In genomic region chr19:13887529-13887928, GRCh38 we compare ENCODE assay signal across 1 cellular context.
TF ChIP-seq lines count a peak whose summit lies in the region.

No MANE protein-coding gene starts in this region.

TF ChIP-seq in WTC11, 78 proteins besides CTCF, POLR2A, EP300 and RAD21 (continued from another document):
- TF ChIP-seq AFF4 (CRISPR knock-in tag; IDR thresholded peaks at IDR 0.05; ENCODE audit: borderline replicate concordance), result no peak
- TF ChIP-seq ZBTB21 (CRISPR knock-in tag; IDR thresholded peaks at IDR 0.05; ENCODE audit: borderline replicate concordance), result no peak
- no peak for TF ChIP-seq NFE2L1 (CRISPR knock-in tag; IDR thresholded peaks at IDR 0.05)
- TF ChIP-seq ZNF263 (CRISPR knock-in tag; IDR thresholded peaks at IDR 0.05; ENCODE audit: low read depth), result no peak
- TF ChIP-seq, protein P1, sequence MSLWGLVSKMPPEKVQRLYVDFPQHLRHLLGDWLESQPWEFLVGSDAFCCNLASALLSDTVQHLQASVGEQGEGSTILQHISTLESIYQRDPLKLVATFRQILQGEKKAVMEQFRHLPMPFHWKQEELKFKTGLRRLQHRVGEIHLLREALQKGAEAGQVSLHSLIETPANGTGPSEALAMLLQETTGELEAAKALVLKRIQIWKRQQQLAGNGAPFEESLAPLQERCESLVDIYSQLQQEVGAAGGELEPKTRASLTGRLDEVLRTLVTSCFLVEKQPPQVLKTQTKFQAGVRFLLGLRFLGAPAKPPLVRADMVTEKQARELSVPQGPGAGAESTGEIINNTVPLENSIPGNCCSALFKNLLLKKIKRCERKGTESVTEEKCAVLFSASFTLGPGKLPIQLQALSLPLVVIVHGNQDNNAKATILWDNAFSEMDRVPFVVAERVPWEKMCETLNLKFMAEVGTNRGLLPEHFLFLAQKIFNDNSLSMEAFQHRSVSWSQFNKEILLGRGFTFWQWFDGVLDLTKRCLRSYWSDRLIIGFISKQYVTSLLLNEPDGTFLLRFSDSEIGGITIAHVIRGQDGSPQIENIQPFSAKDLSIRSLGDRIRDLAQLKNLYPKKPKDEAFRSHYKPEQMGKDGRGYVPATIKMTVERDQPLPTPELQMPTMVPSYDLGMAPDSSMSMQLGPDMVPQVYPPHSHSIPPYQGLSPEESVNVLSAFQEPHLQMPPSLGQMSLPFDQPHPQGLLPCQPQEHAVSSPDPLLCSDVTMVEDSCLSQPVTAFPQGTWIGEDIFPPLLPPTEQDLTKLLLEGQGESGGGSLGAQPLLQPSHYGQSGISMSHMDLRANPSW (CRISPR knock-in tag; conservative IDR thresholded peaks at IDR 0.05; ENCODE audit: low read depth), result no peak
